7 cellular contexts compared by ENCODE assay signal in genomic region chr6:7050911-7051779, GRCh38. TPM values are rescaled to one million over a fixed set of nuclear protein-coding genes. Genes with fewer than 3 reads are reported as not detected.
A peak's percentile ranks its signal among the peaks of the same experiment; 100 is the strongest.
DNase-seq lines count a peak whose midpoint lies in the region; ATAC-seq and TF ChIP-seq lines count a peak whose summit lies in the region.

No MANE protein-coding gene starts in this region.

- peaks cover 25% of the 10 kb centered on the region for H3K4me1 Mint-ChIP-seq in chondrocyte (ENCODE audit: low read depth)
- peaks cover 6% of the 10 kb centered on the region for H3K4me1 Mint-ChIP-seq in stimulated activated effector memory CD8-positive, alpha-beta T cell treated with anti-CD3 and anti-CD28 coated beads, Interleukin-12 subunit alpha, Interleukin-12 subunit beta, amount 100 ng/mL, for 72 hours

- H3K27ac Mint-ChIP-seq in chondrocyte (ENCODE audit: unreplicated experiment): peak overlapping the region; percentile 17
- H3K27ac Mint-ChIP-seq in stimulated activated effector memory CD8-positive, alpha-beta T cell treated with anti-CD3 and anti-CD28 coated beads, Interleukin-12 subunit alpha, Interleukin-12 subunit beta, amount 100 ng/mL, for 72 hours: no peak overlapping the region

- ATAC-seq in GM18907 (IDR thresholded peaks at IDR 0.05; ENCODE audit: unreplicated experiment): peak; percentile 55
- peak; percentile 65 for ATAC-seq in stimulated activated effector memory CD8-positive, alpha-beta T cell treated with anti-CD3 and anti-CD28 coated beads, Interleukin-12 subunit alpha, Interleukin-12 subunit beta, amount 100 ng/mL, for 72 hours
- no peak for ATAC-seq in HG03378 (IDR thresholded peaks at IDR 0.05; ENCODE audit: unreplicated experiment)

- no peaks in the 10 kb centered on the region for H3K9me3 Mint-ChIP-seq in chondrocyte (ENCODE audit: low read depth)
- no peaks in the 10 kb centered on the region for H3K9me3 Mint-ChIP-seq in stimulated activated effector memory CD8-positive, alpha-beta T cell treated with anti-CD3 and anti-CD28 coated beads, Interleukin-12 subunit alpha, Interleukin-12 subunit beta, amount 100 ng/mL, for 72 hours

- DNase-seq in HS-5 (ENCODE audit: low read depth) (peak; percentile 44), T-helper 2 cell (peak in 3 of 5 experiments; percentile 7 to 21 (median 14)), chondrocyte (ENCODE audit: low spot score) (no peak), kidney tubule cell (ENCODE audit: low spot score) (peak; percentile 94)
- DNase-seq in stimulated activated effector memory CD8-positive, alpha-beta T cell treated with anti-CD3 and anti-CD28 coated beads, Interleukin-12 subunit alpha, Interleukin-12 subunit beta, amount 100 ng/mL, for 72 hours (ENCODE audit: low spot score in 2 of 2): peak in 1 of 2 donors; percentile 4

- no peak for TF ChIP-seq CTCF in chondrocyte (IDR thresholded peaks at IDR 0.05)

- H3K27me3 Mint-ChIP-seq in chondrocyte (ENCODE audit: low read depth): no peaks in the 10 kb centered on the region

- H3K4me3 Mint-ChIP-seq in chondrocyte (ENCODE audit: unreplicated experiment): peak overlapping the region; percentile 55
- peak overlapping the region; percentile 61 for H3K4me3 Mint-ChIP-seq in stimulated activated effector memory CD8-positive, alpha-beta T cell treated with anti-CD3 and anti-CD28 coated beads, Interleukin-12 subunit alpha, Interleukin-12 subunit beta, amount 100 ng/mL, for 72 hours

- no peaks in the 10 kb centered on the region for H3K36me3 Mint-ChIP-seq in chondrocyte (ENCODE audit: low read depth)
- no peaks in the 10 kb centered on the region for H3K36me3 Mint-ChIP-seq in stimulated activated effector memory CD8-positive, alpha-beta T cell treated with anti-CD3 and anti-CD28 coated beads, Interleukin-12 subunit alpha, Interleukin-12 subunit beta, amount 100 ng/mL, for 72 hours

RNA-seq across cellular contexts. Expression of gene RREB1, which starts 56.6 kb away (rescaled TPM):
- 25.7 to 29.5 TPM (median 28.4 TPM) in 3 replicates for total RNA-seq in chondrocyte
